8 cellular contexts compared by ENCODE assay signal in genomic region chr18:9575558-9575957, GRCh38. TPM values are rescaled to one million over a fixed set of nuclear protein-coding genes. Genes with fewer than 3 reads are reported as not detected.
A peak's percentile ranks its signal among the peaks of the same experiment; 100 is the strongest.
DNase-seq lines count a peak whose midpoint lies in the region; ATAC-seq and TF ChIP-seq lines count a peak whose summit lies in the region.

No MANE protein-coding gene starts in this region.

- H3K27ac Mint-ChIP-seq in activated B cell treated with CpG ODN at 0.5 μM for 24 hours: no peak overlapping the region

- CTCF ChIA-PET in AG04449 (lab: Yijun Ruan, JAX): interaction anchor here (0.5 to 4.1 kb wide), 28 partner anchors 10 to 435 kb away, joined by 3 to 66 read pairs (median 4); no protein-coding TSS in a partner anchor
- CTCF ChIA-PET in activated B cell treated with CpG ODN at 0.5 μM for 24 hours (lab: Charles Lee): interaction anchor here (0.9 to 1.4 kb wide), 4 partner anchors 35 to 376 kb away, joined by 3 to 6 read pairs (median 5); no protein-coding TSS in a partner anchor

- no peaks in the 10 kb centered on the region for H3K27me3 ChIP-seq in osteoblast (ENCODE audit: insufficient read depth, low read length)

- POLR2A ChIA-PET in AG04449 (lab: Yijun Ruan, JAX) (no interaction called here), activated B cell treated with CpG ODN at 0.5 μM for 24 hours (lab: Charles Lee) (no interaction called here)

- peaks cover 3% of the 10 kb centered on the region for H3K4me1 ChIP-seq in osteoblast (ENCODE audit: insufficient read depth, low read length)

- peaks cover 2% of the 10 kb centered on the region for H4K20me1 ChIP-seq in osteoblast (ENCODE audit: insufficient read depth, low read length)

- no peaks in the 10 kb centered on the region for H3K9me3 ChIP-seq in osteoblast (ENCODE audit: low read depth, low read length)

- no peak overlapping the region for H3K4me3 Mint-ChIP-seq in activated B cell treated with CpG ODN at 0.5 μM for 24 hours

- intact Hi-C loops in activated B cell treated with CpG ODN at 0.5 μM for 24 hours (cut with micrococcal nuclease): loop anchor here (1.0 kb wide), 1 partner anchor 196 kb away; no protein-coding TSS in a partner anchor

- H3K4me3 ChIP-seq in AG04449 (ENCODE audit: low read depth, low read length): no peak overlapping the region
- H3K4me3 ChIP-seq in osteoblast (ENCODE audit: insufficient read depth, low read length): no peak overlapping the region

- no peak overlapping the region for H2AFZ ChIP-seq in osteoblast (ENCODE audit: low read length)

- H3K4me2 ChIP-seq in osteoblast (ENCODE audit: insufficient read depth, low read length): no peak overlapping the region

- peak; percentile 77 for DNase-seq in AG04449 (ENCODE audit: low read depth, low spot score)
- DNase-seq in NCI-H1417 treated with DMSO at 0.1 percent for 48 hours (lab: John Stamatoyannopoulos, UW): peak; percentile 58
- no peak for DNase-seq in activated B cell treated with CpG ODN at 0.5 μM for 24 hours
- DNase-seq in globus pallidus (ENCODE audit: low spot score): peak; percentile 88
- no peak for DNase-seq in osteoblast (ENCODE audit: insufficient read length, low spot score, missing footprints)
- no peak for DNase-seq in activated CD8-positive, alpha-beta memory T cell treated with anti-CD3 and anti-CD28 coated beads, Interleukin-2, amount 50 U/mL, for 48 hours

- peak; percentile 60 for ATAC-seq in GM18870 (IDR thresholded peaks at IDR 0.05; ENCODE audit: unreplicated experiment)
- ATAC-seq in activated B cell treated with CpG ODN at 0.5 μM for 24 hours (ENCODE audit: low read depth): peak; percentile 40
- ATAC-seq in GM21825 (IDR thresholded peaks at IDR 0.05; ENCODE audit: unreplicated experiment): no peak

- H3K36me3 ChIP-seq in osteoblast (ENCODE audit: insufficient read depth, low read length): peaks cover 39% of the 10 kb centered on the region

- no peaks in the 10 kb centered on the region for H3K9me3 Mint-ChIP-seq in activated B cell treated with CpG ODN at 0.5 μM for 24 hours

- peak overlapping the region; percentile 38 for H3K27ac ChIP-seq in osteoblast (ENCODE audit: low read depth, low read length)

- peaks cover 55% of the 10 kb centered on the region for H3K36me3 Mint-ChIP-seq in activated B cell treated with CpG ODN at 0.5 μM for 24 hours (ENCODE audit: low read depth)

- TF ChIP-seq CTCF in AG04449 (IDR thresholded peaks at IDR 0.05; ENCODE audit: insufficient read depth, low read length, missing control alignments) (peak; percentile 75), activated B cell treated with CpG ODN at 0.5 μM for 24 hours (IDR thresholded peaks at IDR 0.05) (no peak), osteoblast (IDR thresholded peaks at IDR 0.05; ENCODE audit: extremely low read depth, low read depth, low read length) (peak; percentile 92)

- no peaks in the 10 kb centered on the region for H3K27me3 Mint-ChIP-seq in activated B cell treated with CpG ODN at 0.5 μM for 24 hours

- no peaks in the 10 kb centered on the region for H3K4me1 Mint-ChIP-seq in activated B cell treated with CpG ODN at 0.5 μM for 24 hours

- peaks cover 31% of the 10 kb centered on the region for H3K79me2 ChIP-seq in osteoblast (ENCODE audit: insufficient read depth, low read length)

RNA-seq across cellular contexts. Expression of gene PPP4R1, which starts 38.8 kb away (rescaled TPM):
- total RNA-seq in activated B cell treated with CpG ODN at 0.5 μM for 24 hours: 48.1 and 51.3 TPM in 2 replicates
- 138 and 143 TPM in 2 replicates for total RNA-seq in osteoblast

Comparison
In these comparisons a context has a peak if more than half of its experiments do, and no peak if none do; other contexts are left out.
1. DNase-seq: peak in AG04449 (single experiment), NCI-H1417 treated with DMSO at 0.1 percent for 48 hours (single experiment) and globus pallidus (single experiment); none in activated B cell treated with CpG ODN at 0.5 μM for 24 hours (single experiment), osteoblast (single experiment) and activated CD8-positive, alpha-beta memory T cell treated with anti-CD3 and anti-CD28 coated beads, Interleukin-2, amount 50 U/mL, for 48 hours (single experiment).